18 cellular contexts compared by ENCODE assay signal in the genomic region with DNA sequence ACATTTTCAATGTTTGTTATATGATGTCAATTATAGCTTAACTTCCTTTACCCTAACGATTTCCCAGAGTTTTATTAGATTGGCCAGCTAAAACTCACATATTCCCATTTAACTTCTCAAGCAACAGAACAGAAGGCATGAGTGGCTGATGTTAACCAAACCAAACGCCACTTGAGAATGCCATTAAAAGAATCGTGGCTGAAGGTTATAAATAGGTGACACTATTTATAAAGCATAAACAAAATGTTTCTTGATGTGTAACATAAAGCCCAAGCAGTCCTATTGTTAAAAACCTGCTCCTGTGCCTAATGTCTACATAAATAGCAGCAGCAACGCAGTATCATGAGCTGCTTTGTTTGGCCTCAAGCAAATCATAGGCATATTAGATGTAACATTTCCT.
"Had no signal": no experiment of that assay in that cellular context is flagged by ENCODE, and none has a peak within 500 bp of the region (broad histone marks: within the 10 kb centered on the region; RNA-seq: fewer than 3 reads in every experiment).

No MANE protein-coding gene starts in this region.

- DNase-seq: activated CD4-positive, alpha-beta T cell treated with anti-CD3 and anti-CD28 coated beads, Interleukin-2, amount 50 U/mL, for 1 hour; activated CD8-positive, alpha-beta memory T cell treated with anti-CD3 and anti-CD28 coated beads for 24 hours; activated naive CD8-positive, alpha-beta T cell treated with anti-CD3 and anti-CD28 coated beads for 36 hours; amygdala; body of pancreas; hypothalamus; kidney; nephron progenitor cell; occipital lobe; right lobe of liver; stimulated activated CD4-positive, alpha-beta T cell treated with anti-CD3 and anti-CD28 coated beads, Interleukin-12 subunit alpha, Interleukin-12 subunit beta, amount 100 ng/mL, for 4 hours; stimulated activated CD4-positive, alpha-beta T cell treated with anti-CD3 and anti-CD28 coated beads, Interleukin-2, amount 100 ng/mL, for 24 hours; stomach; testis; upper lobe of right lung had no signal

- H3K27ac ChIP-seq: body of pancreas, coronary artery, esophagus muscularis mucosa, right lobe of liver, stomach, testis, upper lobe of right lung had no signal

- ATAC-seq: activated CD4-positive, CD25-positive, alpha-beta regulatory T cell treated with anti-CD3 and anti-CD28 coated beads, Interleukin-2, amount 50 U/mL, for 24 hours; body of pancreas; right lobe of liver; upper lobe of right lung had no signal

- H3K4me1 ChIP-seq: body of pancreas, esophagus muscularis mucosa, right lobe of liver, testis, upper lobe of right lung had no signal

- H3K9me3 ChIP-seq: body of pancreas, esophagus muscularis mucosa, right lobe of liver, stomach, testis, upper lobe of right lung had no signal

- H3K36me3 ChIP-seq: esophagus muscularis mucosa, right lobe of liver, stomach, upper lobe of right lung had no signal

- H3K4me3 ChIP-seq: body of pancreas, coronary artery, esophagus muscularis mucosa, right lobe of liver, stomach, testis, upper lobe of right lung had no signal

- H3K27me3 ChIP-seq: body of pancreas, esophagus muscularis mucosa, right lobe of liver, stomach, testis, upper lobe of right lung had no signal
